In the genomic region with DNA sequence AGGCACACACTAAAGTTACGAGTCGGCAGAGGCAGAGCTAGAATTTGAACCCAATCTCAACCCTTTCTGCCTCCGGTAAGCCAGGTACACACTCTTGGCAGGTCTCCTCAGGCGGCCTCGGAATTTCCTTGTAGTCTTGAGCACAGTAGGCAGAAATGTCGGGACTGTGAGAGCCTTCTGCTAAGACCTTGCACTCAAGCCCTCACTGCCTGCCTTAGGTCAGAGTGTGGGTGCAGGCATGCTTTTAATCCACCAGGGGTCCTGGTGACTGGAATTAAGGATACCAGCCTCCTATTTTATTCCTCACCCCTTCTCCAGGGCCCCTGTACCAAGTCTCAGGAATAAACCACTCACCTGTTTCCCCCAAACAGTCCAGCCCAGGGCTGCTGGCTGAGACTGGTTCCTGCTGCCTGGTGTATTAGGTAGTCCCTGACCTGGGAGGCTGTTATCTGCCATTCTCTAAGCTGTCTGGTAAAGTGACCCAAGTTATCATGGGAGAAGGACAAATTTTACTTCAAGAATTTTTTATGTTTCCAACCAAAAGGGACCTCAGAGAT, we compare ENCODE assay signal across 8 cellular contexts. TPM values are rescaled to one million over a fixed set of nuclear protein-coding genes. Genes with fewer than 3 reads are reported as not detected.
DNase-seq lines count a peak whose midpoint lies in the region; ATAC-seq and TF ChIP-seq lines count a peak whose summit lies in the region.

No MANE protein-coding gene starts in this region.

- no peak overlapping the region for H3K27ac ChIP-seq in aorta (ENCODE audit: low read depth in 1 of 2, low read length in 2 of 2)

- DNase-seq in AG09319 (ENCODE audit: extremely low read depth, low read depth) (no peak), GM13976 (ENCODE audit: low spot score) (peak; percentile 74), NCI-H524 treated with DMSO at 0.1 percent for 48 hours (lab: John Stamatoyannopoulos, UW) (peak; percentile 34), activated T-cell treated with anti-CD3 and anti-CD28 coated beads for 24 hours (ENCODE audit: low read depth) (peak; percentile 42), fibroblast of mammary gland (ENCODE audit: low read depth) (peak; percentile 76), non-pigmented ciliary epithelial cell (ENCODE audit: low read depth) (peak; percentile 35), aorta (no peak)

- H3K27me3 ChIP-seq in aorta (ENCODE audit: control insufficient read depth in 1 of 2, insufficient read depth in 2 of 2, low read length in 1 of 2) = no peaks in the 10 kb centered on the region

- intact Hi-C loops in aorta (cut with DNase I) = loop anchor here in 1 of 2 donors (2.0 to 10.0 kb wide), 2 partner anchors 73 to 129 kb away; a partner anchor contains a TSS

- in situ Hi-C loops in GM13976 (cut with MboI; ENCODE audit: low sequenced_read_pairs, unreplicated experiment) = no loop called here

- H3K36me3 ChIP-seq in aorta (ENCODE audit: control insufficient read depth in 1 of 2, insufficient read depth in 2 of 2, low read length in 1 of 2) = no peaks in the 10 kb centered on the region

- TF ChIP-seq CTCF in AG09319 (IDR thresholded peaks at IDR 0.05; ENCODE audit: low read depth, low read length) (peak; percentile 48), GM13976 (IDR thresholded peaks at IDR 0.05; ENCODE audit: borderline replicate concordance, control extremely low read depth, extremely low read depth, insufficient read depth, missing control alignments) (peak; percentile 39), fibroblast of mammary gland (conservative IDR thresholded peaks at IDR 0.05; ENCODE audit: control insufficient read depth, insufficient read depth, low read depth, low read length) (peak; percentile 61)

- peak overlapping the region; percentile 96 for H3K4me3 ChIP-seq in fibroblast of mammary gland (ENCODE audit: control insufficient read depth, low read depth, low read length)
- peak overlapping the region; percentile 27 to 71 for H3K4me3 ChIP-seq in aorta (ENCODE audit: low read length in 2 of 2)

- H3K4me1 ChIP-seq in aorta (ENCODE audit: control insufficient read depth in 1 of 2, insufficient read depth in 2 of 2, low read length in 2 of 2) = no peaks in the 10 kb centered on the region

- H3K9me3 ChIP-seq in aorta (ENCODE audit: control insufficient read depth, low read length) = no peaks in the 10 kb centered on the region

- ATAC-seq in HG03095 (IDR thresholded peaks at IDR 0.05; ENCODE audit: unreplicated experiment) (peak; percentile 37), aorta (ENCODE audit: low FRiP score) (no peak)

- 0% methylated on average over 6 of the region's 6 CpGs for WGBS in aorta, 2 donors

RNA-seq across cellular contexts. Expression of a gene that starts 0.9 kb away (rescaled TPM):
- 10 to 100 TPM; 83.7 to 84.8 TPM for total RNA-seq in aorta
- 100 to 1,000 TPM; 120 to 270 TPM for polyA plus RNA-seq in aorta

RNA-seq across cellular contexts. Expression of a gene that starts 33.3 kb away (rescaled TPM):
- total RNA-seq in aorta = 100 to 1,000 TPM; 135 to 245 TPM
- polyA plus RNA-seq in aorta = 10 to 100 TPM in 1 of 2 donors, 1 to 10 TPM in 1; 7.8 to 18.3 TPM

RNA-seq across cellular contexts. Expression of a gene that starts 47.0 kb away (rescaled TPM):
- total RNA-seq in aorta = 1 to 10 TPM; 2.1 to 6.1 TPM
- under 1 TPM in 1 of 2 donors, not detected in 1; 0.15 TPM for polyA plus RNA-seq in aorta

Comparison
In these comparisons a context has a peak if more than half of its experiments do, and no peak if none do; other contexts are left out.
1. DNase-seq: peak in GM13976 (single experiment), NCI-H524 treated with DMSO at 0.1 percent for 48 hours (single experiment), activated T-cell treated with anti-CD3 and anti-CD28 coated beads for 24 hours (single experiment), fibroblast of mammary gland (single experiment) and non-pigmented ciliary epithelial cell (single experiment); none in AG09319 (single experiment) and aorta (0 of 2).
2. Peak in every context shown above with its lines, with median percentiles within 50 percentile points of each other: CTCF ChIP-seq.